ENCODE assay signal across 1 cellular context in the genomic region with DNA sequence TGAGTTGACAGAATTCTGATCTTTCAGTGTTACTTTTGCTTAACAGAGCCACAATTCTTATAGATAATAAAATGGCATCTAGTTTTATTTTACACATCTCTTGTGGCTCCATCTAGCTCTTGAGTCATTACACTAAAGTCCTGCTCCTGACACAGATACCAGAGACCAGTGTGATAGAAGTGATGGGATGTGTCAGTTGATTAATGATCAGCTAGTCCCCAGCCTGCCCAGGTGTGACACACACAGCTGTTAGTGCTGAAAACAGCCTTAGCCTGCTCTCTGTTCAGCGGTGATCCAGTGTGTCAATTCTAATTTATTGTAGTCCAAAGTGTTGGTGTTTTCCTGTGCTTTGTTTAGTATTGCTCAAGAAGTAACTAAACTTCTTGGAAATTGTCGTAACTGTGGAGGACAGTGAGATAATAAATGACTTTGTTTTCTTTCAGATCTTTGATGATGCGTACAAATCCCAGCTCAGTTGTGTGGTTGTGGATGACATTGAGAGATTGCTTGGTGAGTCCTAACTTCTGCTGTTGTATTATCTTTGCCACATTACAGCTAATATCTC.
TF ChIP-seq lines count a peak whose summit lies in the region.

No MANE protein-coding gene starts in this region.

TF ChIP-seq in HepG2, 621 proteins besides CTCF, POLR2A, EP300 and RAD21 (continued from another document):
- no peak for TF ChIP-seq ZNF879 (CRISPR knock-in tag; IDR thresholded peaks at IDR 0.05)
- TF ChIP-seq ZBTB3 (CRISPR knock-in tag; IDR thresholded peaks at IDR 0.05; ENCODE audit: borderline replicate concordance, low read depth): no peak
- TF ChIP-seq ZNF280B (CRISPR knock-in tag; IDR thresholded peaks at IDR 0.05; ENCODE audit: borderline replicate concordance): no peak
- no peak for TF ChIP-seq ZNF775 (CRISPR knock-in tag; IDR thresholded peaks at IDR 0.05; ENCODE audit: borderline replicate concordance)
- no peak for TF ChIP-seq HMGA1 (CRISPR knock-in tag; conservative IDR thresholded peaks at IDR 0.05)
- no peak for TF ChIP-seq KLF16 (CRISPR knock-in tag; IDR thresholded peaks at IDR 0.05)
- no peak for TF ChIP-seq KLF15 (CRISPR knock-in tag; IDR thresholded peaks at IDR 0.05; ENCODE audit: borderline replicate concordance)
- no peak for TF ChIP-seq TAF15 (IDR thresholded peaks at IDR 0.05; ENCODE audit: low read depth, low read length, poor library complexity, severe bottlenecking)
- TF ChIP-seq SPEN (CRISPR knock-in tag; IDR thresholded peaks at IDR 0.05; ENCODE audit: low read depth): no peak
